ENCODE assay signal across 8 cellular contexts in the genomic region with DNA sequence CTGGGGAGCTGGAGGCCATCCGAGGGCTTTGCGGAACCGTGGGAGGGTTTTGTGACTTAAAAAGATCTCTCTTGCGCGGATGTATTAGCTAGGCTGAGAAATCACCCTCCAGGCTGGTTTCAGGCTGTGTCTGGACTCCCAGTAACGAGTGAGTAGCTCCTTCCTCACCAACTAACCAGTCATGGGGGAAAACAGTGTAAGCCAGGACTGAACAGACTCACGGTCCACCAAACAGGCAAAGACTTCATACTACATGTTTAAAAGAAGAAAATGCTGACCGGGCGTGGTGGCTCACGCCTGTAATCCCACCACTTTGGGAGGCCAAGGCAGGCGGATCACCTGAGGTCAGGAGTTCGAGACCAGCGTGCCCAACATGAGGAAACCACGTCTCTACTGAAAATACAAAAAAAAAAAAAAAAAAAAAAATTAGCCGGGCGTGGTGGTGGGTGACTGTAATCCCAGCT. TPM values are rescaled to one million over a fixed set of nuclear protein-coding genes. Genes with fewer than 3 reads are reported as not detected.
DNase-seq lines count a peak whose midpoint lies in the region; ATAC-seq, FAIRE-seq and TF ChIP-seq lines count a peak whose summit lies in the region.

No MANE protein-coding gene starts in this region.

- H4K8ac ChIP-seq in IMR-90 (ENCODE audit: low read depth in 2 of 2, low read length in 2 of 2): peak overlapping the region; percentile 5 to 68; a peak in 3 of 4 replicates

- no peak for TF ChIP-seq RAD21 in IMR-90 (IDR thresholded peaks at IDR 0.05; ENCODE audit: low read length)

- H2BK120ac ChIP-seq in IMR-90 (ENCODE audit: low read depth, low read length): peak overlapping the region; percentile 55; the same call in 1 of the 2 replicates

- CTCF ChIA-PET in A673 (lab: Charles Lee): interaction anchor here (0.8 kb wide), 1 partner anchor 69 kb away, joined by 7 read pairs; no protein-coding TSS in a partner anchor
- CTCF ChIA-PET in IMR-90 (lab: Yijun Ruan, JAX): interaction anchor here (1.0 kb wide), 1 partner anchor 16 kb away, joined by 3 read pairs; no protein-coding TSS in a partner anchor

- H2AK5ac ChIP-seq in IMR-90 (ENCODE audit: low read depth, low read length): peak overlapping the region; percentile 56

- peak overlapping the region; percentile 94 for H3K23ac ChIP-seq in IMR-90 (ENCODE audit: low read depth, low read length)

- ATAC-seq in IMR-90 (ENCODE audit: low read depth) (no peak), HG03045 (IDR thresholded peaks at IDR 0.05; ENCODE audit: unreplicated experiment) (no peak), GM21576 (IDR thresholded peaks at IDR 0.05; ENCODE audit: unreplicated experiment) (no peak)

- POLR2A ChIA-PET in A673 (lab: Charles Lee; ENCODE audit: low non-redundant PET): no interaction called here
- POLR2A ChIA-PET in IMR-90 (lab: Charles Lee; ENCODE audit: unreplicated experiment): interaction anchor here (1.2 kb wide), 1 partner anchor 163 kb away, joined by 3 read pairs; no protein-coding TSS in a partner anchor

- no peaks in the 10 kb centered on the region for H3K9me3 ChIP-seq in A673 (ENCODE audit: low read depth, low read length, poor library complexity, severe bottlenecking)
- no peaks in the 10 kb centered on the region for H3K9me3 ChIP-seq in IMR-90 (ENCODE audit: control insufficient read depth, insufficient read depth, low read length)
- no peaks in the 10 kb centered on the region for H3K9me3 ChIP-seq in mononuclear cell (ENCODE audit: low read depth, low read length)

- H3K4me3 ChIP-seq in A673 (ENCODE audit: low read depth, low read length, poor library complexity, severe bottlenecking) (peak overlapping the region; percentile 84), IMR-90 (ENCODE audit: insufficient read depth, low read depth, low read length) (peak overlapping the region; percentile 83), mononuclear cell (ENCODE audit: low read length) (peak overlapping the region; percentile 98)

- H3K18ac ChIP-seq in IMR-90 (ENCODE audit: low read depth, low read length): no peak overlapping the region

- in situ Hi-C loops in IMR-90 (cut with MboI; ENCODE audit: low sequenced_read_pairs): no loop called here

- H3K4ac ChIP-seq in IMR-90 (ENCODE audit: low read depth, low read length): peak overlapping the region; percentile 58

- peak overlapping the region; percentile 86 for H3K4me2 ChIP-seq in IMR-90 (ENCODE audit: low read depth, low read length)

- peaks cover 13 to 63% of the 10 kb centered on the region in 2 experiments for H3K79me1 ChIP-seq in IMR-90 (ENCODE audit: low read depth in 1 of 2, low read length in 2 of 2)

- peak overlapping the region; percentile 27 for H2BK5ac ChIP-seq in IMR-90 (ENCODE audit: low read depth, low read length, poor library complexity, severe bottlenecking)

- peak overlapping the region; percentile 97 for H2AFZ ChIP-seq in IMR-90 (replicated peaks; ENCODE audit: low read length, poor library complexity)

- 0 out of 2 replicates have a peak overlapping the region, but pooled peaks have one; percentile 40 for H4K5ac ChIP-seq in IMR-90 (ENCODE audit: low read depth, low read length)

- H4K20me1 ChIP-seq in IMR-90 (ENCODE audit: insufficient read depth, low read length): peaks cover 27% of the 10 kb centered on the region

- H3K27ac ChIP-seq in A673 (ENCODE audit: low read depth, low read length, poor library complexity, severe bottlenecking): peak overlapping the region; percentile 91
- peak overlapping the region; percentile 68 for H3K27ac ChIP-seq in IMR-90 (ENCODE audit: insufficient read depth, low read length)
- peak overlapping the region; percentile 11 for H3K27ac ChIP-seq in caudate nucleus (ENCODE audit: low read depth, low read length)

- FAIRE-seq in frontal cortex (lab: Jason Lieb, UNC): no peak

- H3K36me3 ChIP-seq in A673 (ENCODE audit: insufficient read depth, low read length, poor library complexity, severe bottlenecking): peaks cover 2% of the 10 kb centered on the region
- H3K36me3 ChIP-seq in IMR-90 (ENCODE audit: control insufficient read depth, insufficient read depth, low read length): peaks cover 9% of the 10 kb centered on the region

- H4K91ac ChIP-seq in IMR-90 (ENCODE audit: insufficient read depth, low read depth, low read length): peak overlapping the region; percentile 48; the same call in 1 of the 2 replicates

- H3K4me1 ChIP-seq in A673 (ENCODE audit: insufficient read depth, low read length, poor library complexity, severe bottlenecking): peaks cover 11% of the 10 kb centered on the region
- peaks cover 4% of the 10 kb centered on the region; the same call in 1 of the 2 replicates for H3K4me1 ChIP-seq in IMR-90 (ENCODE audit: control insufficient read depth, insufficient read depth, low read length)
- peaks cover 37% of the 10 kb centered on the region for H3K4me1 ChIP-seq in mononuclear cell (ENCODE audit: insufficient read depth, low read length)

- BruUV-seq in A673 (replicated peaks; lab: Mats Ljungman, UMichigan) (no TSS peak), IMR-90 (replicated peaks; lab: Mats Ljungman, UMichigan) (no TSS peak)

- whole genome bisulfite sequencing in IMR-90 (ENCODE audit: extremely low coverage in 2 of 2, insufficient read length in 1 of 2), 2 experiments: no CpG with 5 or more reads among the region's 16 CpGs

- no peak for TF ChIP-seq POLR2A in IMR-90 (IDR thresholded peaks at IDR 0.05; ENCODE audit: low read depth, low read length)

- 0 out of 2 replicates have a peak overlapping the region, but pooled peaks have one; percentile 5 for H3K56ac ChIP-seq in IMR-90 (ENCODE audit: extremely low read depth, insufficient read depth, low read length)

- H3K9me1 ChIP-seq in IMR-90 (ENCODE audit: insufficient read depth, low read length): peaks cover 10% of the 10 kb centered on the region; the same call in 1 of the 2 replicates

- peak overlapping the region; percentile 94 for H2AK9ac ChIP-seq in IMR-90 (replicated peaks; ENCODE audit: low read depth, low read length, poor library complexity)

- intact Hi-C loops in A673 (cut with micrococcal nuclease; ENCODE audit: unreplicated experiment): no loop called here
- intact Hi-C loops in IMR-90 (cut with micrococcal nuclease): loop anchor here (10.0 kb wide), 1 partner anchor 161 kb away; no protein-coding TSS in a partner anchor

- H2BK20ac ChIP-seq in IMR-90 (ENCODE audit: low read depth, low read length): no peak overlapping the region

- peak overlapping the region; percentile 96 for H3K14ac ChIP-seq in IMR-90 (replicated peaks; ENCODE audit: low read depth, low read length)

- H2BK15ac ChIP-seq in IMR-90 (ENCODE audit: low read depth, low read length): no peak overlapping the region

- TF ChIP-seq CTCF in A673 (conservative IDR thresholded peaks at IDR 0.05; ENCODE audit: low read depth, low read length): no peak
- no peak for TF ChIP-seq CTCF in IMR-90 (conservative IDR thresholded peaks at IDR 0.05; ENCODE audit: low read depth, low read length)

- H3K27me3 ChIP-seq in A673 (replicated peaks; ENCODE audit: insufficient read depth, low read depth, low read length, poor library complexity): no peaks in the 10 kb centered on the region
- H3K27me3 ChIP-seq in IMR-90 (ENCODE audit: control insufficient read depth, insufficient read depth, low read length): no peaks in the 10 kb centered on the region
- no peaks in the 10 kb centered on the region for H3K27me3 ChIP-seq in mononuclear cell (ENCODE audit: insufficient read depth, low read length)

- DNase-seq in A673 (ENCODE audit: low spot score) (no peak), IMR-90 (no peak), caudate nucleus (lab: John Stamatoyannopoulos, UW) (no peak), frontal cortex (ENCODE audit: low spot score in 2 of 2) (no peak), EL (no peak)

- dilution Hi-C loops in IMR-90 (cut with HindIII; ENCODE audit: low sequenced_read_pairs, unreplicated experiment): no loop called here

- H3K9ac ChIP-seq in IMR-90 (ENCODE audit: low read depth, low read length): peak overlapping the region; percentile 73

TF ChIP-seq in IMR-90, 13 proteins besides CTCF, POLR2A, EP300 and RAD21:
- TF ChIP-seq CHD1 (IDR thresholded peaks at IDR 0.05; ENCODE audit: low read depth, low read length) (no peak), MAFK (IDR thresholded peaks at IDR 0.05; ENCODE audit: low read depth, low read length) (peak; percentile 85)
- TF ChIP-seq, protein P1, sequence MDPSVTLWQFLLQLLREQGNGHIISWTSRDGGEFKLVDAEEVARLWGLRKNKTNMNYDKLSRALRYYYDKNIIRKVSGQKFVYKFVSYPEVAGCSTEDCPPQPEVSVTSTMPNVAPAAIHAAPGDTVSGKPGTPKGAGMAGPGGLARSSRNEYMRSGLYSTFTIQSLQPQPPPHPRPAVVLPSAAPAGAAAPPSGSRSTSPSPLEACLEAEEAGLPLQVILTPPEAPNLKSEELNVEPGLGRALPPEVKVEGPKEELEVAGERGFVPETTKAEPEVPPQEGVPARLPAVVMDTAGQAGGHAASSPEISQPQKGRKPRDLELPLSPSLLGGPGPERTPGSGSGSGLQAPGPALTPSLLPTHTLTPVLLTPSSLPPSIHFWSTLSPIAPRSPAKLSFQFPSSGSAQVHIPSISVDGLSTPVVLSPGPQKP (IDR thresholded peaks at IDR 0.05; ENCODE audit: borderline replicate concordance, low read depth, low read length): no peak

RNA-seq across cellular contexts. Expression of a gene that starts 0.8 kb away (rescaled TPM):
- total RNA-seq in A673 (2021) (31.9 and 35.6 TPM in 2 replicates), IMR-90 (2012; rRNA removed) (9.2 and 9.7 TPM in 2 replicates), mononuclear cell (34.5 TPM), frontal cortex (14.7 TPM)
- polyA plus RNA-seq in IMR-90 (2012; rRNA removed): 38.7 and 46.1 TPM in 2 replicates
- polyA plus RNA-seq in IMR-90 (2012; cell fraction: cytosol; rRNA removed): 18.8 and 31.7 TPM in 2 replicates
- polyA plus RNA-seq in IMR-90 (2012; cell fraction: nucleus; rRNA removed; ENCODE audit: low replicate concordance): 152 and 486 TPM in 2 replicates

Comparison
In these comparisons a context has a peak if more than half of its experiments do, and no peak if none do; other contexts are left out.
1. H3K27ac ChIP-seq: peak in every context shown above with its lines; median percentile 91 in A673; 68 in IMR-90; 11 in caudate nucleus.